ENCODE assay signal across 1 cellular context in the genomic region with DNA sequence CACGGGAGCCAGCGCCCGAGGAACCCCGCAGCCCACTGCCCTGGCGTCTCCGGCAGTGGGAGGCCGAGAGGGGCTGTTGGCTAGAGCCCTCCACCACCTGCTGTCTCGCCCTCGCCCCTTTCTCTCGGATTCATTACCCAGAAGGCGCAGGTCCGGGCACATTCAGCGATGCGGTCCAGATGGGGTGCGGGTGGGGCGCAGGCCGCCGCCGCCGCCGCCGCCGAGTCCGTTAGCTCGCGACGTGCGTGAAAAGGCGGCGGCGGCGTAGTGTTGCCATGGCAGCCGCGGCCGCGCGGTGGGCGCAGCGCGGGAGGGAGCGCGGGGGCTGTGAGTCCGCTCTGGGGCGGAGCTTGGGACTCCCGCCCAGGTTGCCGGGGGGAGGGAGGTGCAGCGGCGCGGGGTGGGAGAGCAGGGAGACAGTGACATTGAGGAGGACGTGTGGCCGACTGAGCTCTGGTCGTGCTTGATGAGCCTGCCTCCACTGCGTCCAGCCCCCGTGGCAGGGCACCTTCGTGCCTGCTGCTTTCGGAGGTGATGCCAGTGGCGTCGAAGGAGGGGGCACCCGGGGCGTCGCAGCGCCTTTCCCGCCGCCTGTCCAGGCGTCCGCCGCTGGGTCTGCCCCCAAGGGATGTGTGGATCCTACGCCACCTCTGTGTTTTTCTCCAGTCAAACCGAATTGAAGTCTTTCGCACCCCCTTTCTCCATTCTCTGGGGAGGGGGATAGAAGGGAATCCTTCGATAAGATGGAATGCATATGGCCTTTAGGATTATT.
TF ChIP-seq lines count a peak whose summit lies in the region.

A gene (minus strand): TSS at position 358 of the 772 bp plus-strand sequence. CDS start 23,774 bp downstream, outside the sequence.

TF ChIP-seq in HepG2, 621 proteins besides CTCF, POLR2A, EP300 and RAD21 (continued from another document and continues in another):
- TF ChIP-seq, protein P1, sequence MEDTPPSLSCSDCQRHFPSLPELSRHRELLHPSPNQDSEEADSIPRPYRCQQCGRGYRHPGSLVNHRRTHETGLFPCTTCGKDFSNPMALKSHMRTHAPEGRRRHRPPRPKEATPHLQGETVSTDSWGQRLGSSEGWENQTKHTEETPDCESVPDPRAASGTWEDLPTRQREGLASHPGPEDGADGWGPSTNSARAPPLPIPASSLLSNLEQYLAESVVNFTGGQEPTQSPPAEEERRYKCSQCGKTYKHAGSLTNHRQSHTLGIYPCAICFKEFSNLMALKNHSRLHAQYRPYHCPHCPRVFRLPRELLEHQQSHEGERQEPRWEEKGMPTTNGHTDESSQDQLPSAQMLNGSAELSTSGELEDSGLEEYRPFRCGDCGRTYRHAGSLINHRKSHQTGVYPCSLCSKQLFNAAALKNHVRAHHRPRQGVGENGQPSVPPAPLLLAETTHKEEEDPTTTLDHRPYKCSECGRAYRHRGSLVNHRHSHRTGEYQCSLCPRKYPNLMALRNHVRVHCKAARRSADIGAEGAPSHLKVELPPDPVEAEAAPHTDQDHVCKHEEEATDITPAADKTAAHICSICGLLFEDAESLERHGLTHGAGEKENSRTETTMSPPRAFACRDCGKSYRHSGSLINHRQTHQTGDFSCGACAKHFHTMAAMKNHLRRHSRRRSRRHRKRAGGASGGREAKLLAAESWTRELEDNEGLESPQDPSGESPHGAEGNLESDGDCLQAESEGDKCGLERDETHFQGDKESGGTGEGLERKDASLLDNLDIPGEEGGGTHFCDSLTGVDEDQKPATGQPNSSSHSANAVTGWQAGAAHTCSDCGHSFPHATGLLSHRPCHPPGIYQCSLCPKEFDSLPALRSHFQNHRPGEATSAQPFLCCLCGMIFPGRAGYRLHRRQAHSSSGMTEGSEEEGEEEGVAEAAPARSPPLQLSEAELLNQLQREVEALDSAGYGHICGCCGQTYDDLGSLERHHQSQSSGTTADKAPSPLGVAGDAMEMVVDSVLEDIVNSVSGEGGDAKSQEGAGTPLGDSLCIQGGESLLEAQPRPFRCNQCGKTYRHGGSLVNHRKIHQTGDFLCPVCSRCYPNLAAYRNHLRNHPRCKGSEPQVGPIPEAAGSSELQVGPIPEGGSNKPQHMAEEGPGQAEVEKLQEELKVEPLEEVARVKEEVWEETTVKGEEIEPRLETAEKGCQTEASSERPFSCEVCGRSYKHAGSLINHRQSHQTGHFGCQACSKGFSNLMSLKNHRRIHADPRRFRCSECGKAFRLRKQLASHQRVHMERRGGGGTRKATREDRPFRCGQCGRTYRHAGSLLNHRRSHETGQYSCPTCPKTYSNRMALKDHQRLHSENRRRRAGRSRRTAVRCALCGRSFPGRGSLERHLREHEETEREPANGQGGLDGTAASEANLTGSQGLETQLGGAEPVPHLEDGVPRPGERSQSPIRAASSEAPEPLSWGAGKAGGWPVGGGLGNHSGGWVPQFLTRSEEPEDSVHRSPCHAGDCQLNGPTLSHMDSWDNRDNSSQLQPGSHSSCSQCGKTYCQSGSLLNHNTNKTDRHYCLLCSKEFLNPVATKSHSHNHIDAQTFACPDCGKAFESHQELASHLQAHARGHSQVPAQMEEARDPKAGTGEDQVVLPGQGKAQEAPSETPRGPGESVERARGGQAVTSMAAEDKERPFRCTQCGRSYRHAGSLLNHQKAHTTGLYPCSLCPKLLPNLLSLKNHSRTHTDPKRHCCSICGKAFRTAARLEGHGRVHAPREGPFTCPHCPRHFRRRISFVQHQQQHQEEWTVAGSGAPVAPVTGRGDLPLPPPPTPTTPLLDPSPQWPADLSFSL (CRISPR knock-in tag; IDR thresholded peaks at IDR 0.05): no peak
- TF ChIP-seq, protein P2, sequence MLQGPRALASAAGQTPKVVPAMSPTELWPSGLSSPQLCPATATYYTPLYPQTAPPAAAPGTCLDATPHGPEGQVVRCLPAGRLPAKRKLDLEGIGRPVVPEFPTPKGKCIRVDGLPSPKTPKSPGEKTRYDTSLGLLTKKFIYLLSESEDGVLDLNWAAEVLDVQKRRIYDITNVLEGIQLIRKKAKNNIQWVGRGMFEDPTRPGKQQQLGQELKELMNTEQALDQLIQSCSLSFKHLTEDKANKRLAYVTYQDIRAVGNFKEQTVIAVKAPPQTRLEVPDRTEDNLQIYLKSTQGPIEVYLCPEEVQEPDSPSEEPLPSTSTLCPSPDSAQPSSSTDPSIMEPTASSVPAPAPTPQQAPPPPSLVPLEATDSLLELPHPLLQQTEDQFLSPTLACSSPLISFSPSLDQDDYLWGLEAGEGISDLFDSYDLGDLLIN (CRISPR knock-in tag; IDR thresholded peaks at IDR 0.05; ENCODE audit: borderline replicate concordance): no peak
- TF ChIP-seq ZKSCAN1 (IDR thresholded peaks at IDR 0.05; ENCODE audit: low read length) (no peak), DNMT1 (CRISPR knock-in tag; IDR thresholded peaks at IDR 0.05) (no peak), ATF1 (CRISPR knock-in tag; IDR thresholded peaks at IDR 0.05) (no peak), ZNF337 (CRISPR knock-in tag; IDR thresholded peaks at IDR 0.05; ENCODE audit: borderline replicate concordance, low read depth) (no peak), KLF16 (CRISPR knock-in tag; IDR thresholded peaks at IDR 0.05) (0 out of 4 replicates have a peak, but pooled peaks of 1 of the 2 experiments have one; percentile 20), ZNF207 (IDR thresholded peaks at IDR 0.05; ENCODE audit: borderline replicate concordance) (no peak), NCOR1 (IDR thresholded peaks at IDR 0.05; ENCODE audit: borderline replicate concordance, low read length) (no peak; the same call in 1 of the 2 replicates), ZZZ3 (CRISPR knock-in tag; IDR thresholded peaks at IDR 0.05; ENCODE audit: borderline replicate concordance) (no peak), ERF (CRISPR knock-in tag; IDR thresholded peaks at IDR 0.05) (no peak), NPAS2 (CRISPR knock-in tag; IDR thresholded peaks at IDR 0.05; ENCODE audit: borderline replicate concordance) (no peak), ZNF496 (CRISPR knock-in tag; IDR thresholded peaks at IDR 0.05; ENCODE audit: insufficient replicate concordance) (no peak), DPF2 (CRISPR knock-in tag; IDR thresholded peaks at IDR 0.05; ENCODE audit: borderline replicate concordance, low read depth) (no peak), ZFX (CRISPR knock-in tag; IDR thresholded peaks at IDR 0.05; ENCODE audit: low read depth) (peak; percentile 74; the same call in 1 of the 2 replicates), ZNF3 (CRISPR knock-in tag; IDR thresholded peaks at IDR 0.05) (no peak)
- TF ChIP-seq, protein P3, sequence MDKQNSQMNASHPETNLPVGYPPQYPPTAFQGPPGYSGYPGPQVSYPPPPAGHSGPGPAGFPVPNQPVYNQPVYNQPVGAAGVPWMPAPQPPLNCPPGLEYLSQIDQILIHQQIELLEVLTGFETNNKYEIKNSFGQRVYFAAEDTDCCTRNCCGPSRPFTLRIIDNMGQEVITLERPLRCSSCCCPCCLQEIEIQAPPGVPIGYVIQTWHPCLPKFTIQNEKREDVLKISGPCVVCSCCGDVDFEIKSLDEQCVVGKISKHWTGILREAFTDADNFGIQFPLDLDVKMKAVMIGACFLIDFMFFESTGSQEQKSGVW (CRISPR knock-in tag; IDR thresholded peaks at IDR 0.05; ENCODE audit: borderline replicate concordance): no peak
- TF ChIP-seq, protein P4, sequence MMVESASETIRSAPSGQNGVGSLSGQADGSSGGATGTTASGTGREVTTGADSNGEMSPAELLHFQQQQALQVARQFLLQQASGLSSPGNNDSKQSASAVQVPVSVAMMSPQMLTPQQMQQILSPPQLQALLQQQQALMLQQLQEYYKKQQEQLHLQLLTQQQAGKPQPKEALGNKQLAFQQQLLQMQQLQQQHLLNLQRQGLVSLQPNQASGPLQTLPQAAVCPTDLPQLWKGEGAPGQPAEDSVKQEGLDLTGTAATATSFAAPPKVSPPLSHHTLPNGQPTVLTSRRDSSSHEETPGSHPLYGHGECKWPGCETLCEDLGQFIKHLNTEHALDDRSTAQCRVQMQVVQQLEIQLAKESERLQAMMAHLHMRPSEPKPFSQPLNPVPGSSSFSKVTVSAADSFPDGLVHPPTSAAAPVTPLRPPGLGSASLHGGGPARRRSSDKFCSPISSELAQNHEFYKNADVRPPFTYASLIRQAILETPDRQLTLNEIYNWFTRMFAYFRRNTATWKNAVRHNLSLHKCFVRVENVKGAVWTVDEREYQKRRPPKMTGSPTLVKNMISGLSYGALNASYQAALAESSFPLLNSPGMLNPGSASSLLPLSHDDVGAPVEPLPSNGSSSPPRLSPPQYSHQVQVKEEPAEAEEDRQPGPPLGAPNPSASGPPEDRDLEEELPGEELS (CRISPR knock-in tag; IDR thresholded peaks at IDR 0.05): no peak
- TF ChIP-seq, protein P5, sequence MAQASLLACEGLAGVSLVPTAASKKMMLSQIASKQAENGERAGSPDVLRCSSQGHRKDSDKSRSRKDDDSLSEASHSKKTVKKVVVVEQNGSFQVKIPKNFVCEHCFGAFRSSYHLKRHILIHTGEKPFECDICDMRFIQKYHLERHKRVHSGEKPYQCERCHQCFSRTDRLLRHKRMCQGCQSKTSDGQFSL (CRISPR knock-in tag; IDR thresholded peaks at IDR 0.05): no peak; the same call in 1 of the 2 replicates
- TF ChIP-seq, protein P6, sequence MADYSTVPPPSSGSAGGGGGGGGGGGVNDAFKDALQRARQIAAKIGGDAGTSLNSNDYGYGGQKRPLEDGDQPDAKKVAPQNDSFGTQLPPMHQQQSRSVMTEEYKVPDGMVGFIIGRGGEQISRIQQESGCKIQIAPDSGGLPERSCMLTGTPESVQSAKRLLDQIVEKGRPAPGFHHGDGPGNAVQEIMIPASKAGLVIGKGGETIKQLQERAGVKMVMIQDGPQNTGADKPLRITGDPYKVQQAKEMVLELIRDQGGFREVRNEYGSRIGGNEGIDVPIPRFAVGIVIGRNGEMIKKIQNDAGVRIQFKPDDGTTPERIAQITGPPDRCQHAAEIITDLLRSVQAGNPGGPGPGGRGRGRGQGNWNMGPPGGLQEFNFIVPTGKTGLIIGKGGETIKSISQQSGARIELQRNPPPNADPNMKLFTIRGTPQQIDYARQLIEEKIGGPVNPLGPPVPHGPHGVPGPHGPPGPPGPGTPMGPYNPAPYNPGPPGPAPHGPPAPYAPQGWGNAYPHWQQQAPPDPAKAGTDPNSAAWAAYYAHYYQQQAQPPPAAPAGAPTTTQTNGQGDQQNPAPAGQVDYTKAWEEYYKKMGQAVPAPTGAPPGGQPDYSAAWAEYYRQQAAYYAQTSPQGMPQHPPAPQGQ (CRISPR knock-in tag; IDR thresholded peaks at IDR 0.05; ENCODE audit: borderline replicate concordance): no peak
- TF ChIP-seq, protein P7, sequence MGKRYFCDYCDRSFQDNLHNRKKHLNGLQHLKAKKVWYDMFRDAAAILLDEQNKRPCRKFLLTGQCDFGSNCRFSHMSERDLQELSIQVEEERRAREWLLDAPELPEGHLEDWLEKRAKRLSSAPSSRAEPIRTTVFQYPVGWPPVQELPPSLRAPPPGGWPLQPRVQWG (CRISPR knock-in tag; IDR thresholded peaks at IDR 0.05; ENCODE audit: borderline replicate concordance, low read depth): no peak
- TF ChIP-seq, protein P8, sequence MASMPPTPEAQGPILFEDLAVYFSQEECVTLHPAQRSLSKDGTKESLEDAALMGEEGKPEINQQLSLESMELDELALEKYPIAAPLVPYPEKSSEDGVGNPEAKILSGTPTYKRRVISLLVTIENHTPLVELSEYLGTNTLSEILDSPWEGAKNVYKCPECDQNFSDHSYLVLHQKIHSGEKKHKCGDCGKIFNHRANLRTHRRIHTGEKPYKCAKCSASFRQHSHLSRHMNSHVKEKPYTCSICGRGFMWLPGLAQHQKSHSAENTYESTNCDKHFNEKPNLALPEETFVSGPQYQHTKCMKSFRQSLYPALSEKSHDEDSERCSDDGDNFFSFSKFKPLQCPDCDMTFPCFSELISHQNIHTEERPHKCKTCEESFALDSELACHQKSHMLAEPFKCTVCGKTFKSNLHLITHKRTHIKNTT (CRISPR knock-in tag; IDR thresholded peaks at IDR 0.05): no peak
- TF ChIP-seq, protein P9, sequence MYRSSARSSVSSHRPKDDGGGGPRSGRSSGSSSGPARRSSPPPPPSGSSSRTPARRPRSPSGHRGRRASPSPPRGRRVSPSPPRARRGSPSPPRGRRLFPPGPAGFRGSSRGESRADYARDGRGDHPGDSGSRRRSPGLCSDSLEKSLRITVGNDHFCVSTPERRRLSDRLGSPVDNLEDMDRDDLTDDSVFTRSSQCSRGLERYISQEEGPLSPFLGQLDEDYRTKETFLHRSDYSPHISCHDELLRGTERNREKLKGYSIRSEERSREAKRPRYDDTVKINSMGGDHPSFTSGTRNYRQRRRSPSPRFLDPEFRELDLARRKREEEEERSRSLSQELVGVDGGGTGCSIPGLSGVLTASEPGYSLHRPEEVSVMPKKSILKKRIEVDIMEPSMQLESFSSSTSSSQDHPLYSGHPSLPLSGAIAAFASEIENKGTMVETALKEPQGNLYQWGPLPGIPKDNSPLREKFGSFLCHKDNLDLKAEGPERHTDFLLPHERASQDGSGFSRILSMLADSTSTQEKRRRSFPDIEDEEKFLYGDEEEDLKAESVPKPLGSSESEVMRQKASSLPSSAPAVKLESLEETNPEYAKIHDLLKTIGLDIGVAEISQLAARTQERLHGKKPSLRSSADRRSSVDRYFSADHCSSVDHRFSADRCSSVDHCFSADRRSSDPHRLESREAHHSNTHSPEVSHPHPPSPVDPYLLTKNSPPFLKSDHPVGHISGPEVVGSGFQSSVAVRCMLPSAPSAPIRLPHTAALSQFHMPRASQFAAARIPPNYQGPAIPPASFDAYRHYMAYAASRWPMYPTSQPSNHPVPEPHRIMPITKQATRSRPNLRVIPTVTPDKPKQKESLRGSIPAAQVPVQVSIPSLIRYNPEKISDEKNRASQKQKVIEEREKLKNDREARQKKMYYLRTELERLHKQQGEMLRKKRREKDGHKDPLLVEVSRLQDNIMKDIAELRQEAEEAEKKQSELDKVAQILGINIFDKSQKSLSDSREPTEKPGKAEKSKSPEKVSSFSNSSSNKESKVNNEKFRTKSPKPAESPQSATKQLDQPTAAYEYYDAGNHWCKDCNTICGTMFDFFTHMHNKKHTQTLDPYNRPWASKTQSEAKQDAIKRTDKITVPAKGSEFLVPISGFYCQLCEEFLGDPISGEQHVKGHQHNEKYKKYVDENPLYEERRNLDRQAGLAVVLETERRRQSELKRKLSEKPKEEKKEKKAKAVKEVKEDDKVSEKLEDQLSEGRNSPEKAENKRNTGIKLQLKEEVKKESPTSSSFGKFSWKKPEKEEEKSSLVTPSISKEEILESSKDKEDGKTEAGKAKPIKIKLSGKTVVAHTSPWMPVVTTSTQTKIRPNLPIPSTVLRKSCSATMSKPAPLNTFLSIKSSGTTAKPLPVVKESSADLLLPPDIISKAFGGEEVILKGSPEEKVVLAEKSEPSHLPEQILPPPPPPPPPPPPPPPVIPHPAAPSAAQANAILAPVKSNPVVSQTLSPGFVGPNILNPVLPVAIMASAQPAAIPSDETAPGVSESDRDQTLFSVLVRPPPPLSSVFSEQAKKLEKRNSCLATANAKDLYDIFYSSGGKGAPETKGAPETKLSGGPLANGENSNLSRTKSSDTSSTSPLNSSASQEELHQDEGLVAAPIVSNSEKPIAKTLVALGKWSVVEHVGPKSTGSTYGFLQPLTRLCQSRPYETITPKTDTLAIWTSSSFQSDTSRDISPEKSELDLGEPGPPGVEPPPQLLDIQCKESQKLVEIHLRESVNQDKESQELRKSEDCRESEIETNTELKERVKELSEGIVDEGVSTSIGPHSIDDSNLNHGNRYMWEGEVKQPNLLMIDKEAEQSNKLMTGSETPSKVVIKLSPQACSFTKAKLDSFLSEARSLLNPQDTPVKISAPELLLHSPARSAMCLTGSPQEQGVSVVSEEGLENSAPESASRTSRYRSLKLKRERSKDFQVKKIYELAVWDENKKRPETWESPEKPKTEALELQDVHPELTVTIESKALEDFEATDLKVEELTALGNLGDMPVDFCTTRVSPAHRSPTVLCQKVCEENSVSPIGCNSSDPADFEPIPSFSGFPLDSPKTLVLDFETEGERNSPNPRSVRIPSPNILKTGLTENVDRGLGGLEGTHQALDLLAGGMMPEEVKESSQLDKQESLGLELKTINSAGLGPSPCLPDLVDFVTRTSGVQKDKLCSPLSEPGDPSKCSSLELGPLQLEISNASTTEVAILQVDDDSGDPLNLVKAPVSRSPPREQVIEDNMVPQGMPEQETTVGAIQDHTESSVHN (CRISPR knock-in tag; IDR thresholded peaks at IDR 0.05): no peak
